17 cellular contexts compared by ENCODE assay signal in genomic region chr9:137488330-137488653, GRCh38. TPM values are rescaled to one million over a fixed set of nuclear protein-coding genes. Genes with fewer than 3 reads are reported as not detected.
DNase-seq lines count a peak whose midpoint lies in the region; ATAC-seq and TF ChIP-seq lines count a peak whose summit lies in the region.
"Had no signal": no experiment of that assay in that cellular context is flagged by ENCODE, and none has a peak within 500 bp of the region (broad histone marks: within the 10 kb centered on the region; RNA-seq: fewer than 3 reads in every experiment).

No MANE protein-coding gene starts in this region.

- TF ChIP-seq CTCF in fibroblast of pulmonary artery (IDR thresholded peaks at IDR 0.05; ENCODE audit: low read length, missing control alignments): no peak

- H3K9ac ChIP-seq in BLaER1 treated with 17β-estradiol and CSF1 and Interleukin-3, amounts not matched to agents 10 nM and 100 nM: no peak overlapping the region

- H3K9me3 Mint-ChIP-seq in T-helper 2 cell treated with Interferon-gamma antibody and Interleukin-4, amounts not matched to agents 5 μg/mL and 100 μg/mL, for 36 hours: no peaks in the 10 kb centered on the region
- H3K9me3 Mint-ChIP-seq: activated T-cell treated with anti-CD3 and anti-CD28 coated beads, Interleukin-2, amount 50 U/mL, for 24 hours; natural killer cell treated with Interleukin-12 subunit alpha and Interleukin-12 subunit beta and Interleukin-15 and Interleukin-18, amount 100 ng/mL, for 72 hours had no signal

- no peak overlapping the region for H3K4me3 ChIP-seq in BLaER1 treated with 17β-estradiol and CSF1 and Interleukin-3, amounts not matched to agents 10 nM and 100 nM
- H3K4me3 ChIP-seq in fibroblast of pulmonary artery (replicated peaks; ENCODE audit: low read depth, low read length): no peak overlapping the region
- H3K4me3 ChIP-seq: coronary artery, lung, thyroid gland had no signal

- no peak for ATAC-seq in GM18517 (IDR thresholded peaks at IDR 0.05; ENCODE audit: unreplicated experiment)
- ATAC-seq in GM19395 (IDR thresholded peaks at IDR 0.05; ENCODE audit: unreplicated experiment): no peak
- ATAC-seq: natural killer cell treated with Interleukin-12 subunit alpha and Interleukin-12 subunit beta and Interleukin-15 and Interleukin-18, amount 100 ng/mL, for 72 hours had no signal

- H3K27me3 Mint-ChIP-seq in T-helper 2 cell treated with Interferon-gamma antibody and Interleukin-4, amounts not matched to agents 5 μg/mL and 100 μg/mL, for 36 hours (ENCODE audit: low read depth): no peaks in the 10 kb centered on the region
- H3K27me3 Mint-ChIP-seq: activated T-cell treated with anti-CD3 and anti-CD28 coated beads, Interleukin-2, amount 50 U/mL, for 24 hours; natural killer cell treated with Interleukin-12 subunit alpha and Interleukin-12 subunit beta and Interleukin-15 and Interleukin-18, amount 100 ng/mL, for 72 hours had no signal

- H3K9me3 ChIP-seq in BLaER1 treated with 17β-estradiol and CSF1 and Interleukin-3, amounts not matched to agents 10 nM and 100 nM (replicated peaks in 1 of 11): peaks cover 0 to 4% (median under 1%) of the 10 kb centered on the region in 11 experiments; a peak in 9 of 22 replicates
- H3K9me3 ChIP-seq: thyroid gland had no signal

- peaks cover 13% of the 10 kb centered on the region for H3K4me1 Mint-ChIP-seq in T-helper 2 cell treated with Interferon-gamma antibody and Interleukin-4, amounts not matched to agents 5 μg/mL and 100 μg/mL, for 36 hours (ENCODE audit: low read depth)

- peak overlapping the region in 7 of 11 experiments; percentile 21 to 54 (median 43); a peak in 11 of 22 replicates for H3K4me2 ChIP-seq in BLaER1 treated with 17β-estradiol and CSF1 and Interleukin-3, amounts not matched to agents 10 nM and 100 nM

- peaks cover 4 to 59% (median 34%) of the 10 kb centered on the region in 10 experiments for H3K4me1 ChIP-seq in BLaER1 treated with 17β-estradiol and CSF1 and Interleukin-3, amounts not matched to agents 10 nM and 100 nM
- H3K4me1 ChIP-seq: thyroid gland had no signal

- no peak overlapping the region for H3K27ac Mint-ChIP-seq in T-helper 2 cell treated with Interferon-gamma antibody and Interleukin-4, amounts not matched to agents 5 μg/mL and 100 μg/mL, for 36 hours
- H3K27ac Mint-ChIP-seq: activated T-cell treated with anti-CD3 and anti-CD28 coated beads, Interleukin-2, amount 50 U/mL, for 24 hours; natural killer cell treated with Interleukin-12 subunit alpha and Interleukin-12 subunit beta and Interleukin-15 and Interleukin-18, amount 100 ng/mL, for 72 hours had no signal

- H4K20me1 ChIP-seq in BLaER1 treated with 17β-estradiol and CSF1 and Interleukin-3, amounts not matched to agents 10 nM and 100 nM: 0 out of 22 replicates have a peak, but pooled peaks cover 0 to 5% (median 0%) of the 10 kb centered on the region in 11 experiments

- no peaks in the 10 kb centered on the region for H3K36me3 Mint-ChIP-seq in T-helper 2 cell treated with Interferon-gamma antibody and Interleukin-4, amounts not matched to agents 5 μg/mL and 100 μg/mL, for 36 hours (ENCODE audit: low read depth)
- H3K36me3 Mint-ChIP-seq: natural killer cell treated with Interleukin-12 subunit alpha and Interleukin-12 subunit beta and Interleukin-15 and Interleukin-18, amount 100 ng/mL, for 72 hours had no signal

- H3K4me3 Mint-ChIP-seq in T-helper 2 cell treated with Interferon-gamma antibody and Interleukin-4, amounts not matched to agents 5 μg/mL and 100 μg/mL, for 36 hours: no peak overlapping the region
- H3K4me3 Mint-ChIP-seq: activated T-cell treated with anti-CD3 and anti-CD28 coated beads, Interleukin-2, amount 50 U/mL, for 24 hours; natural killer cell treated with Interleukin-12 subunit alpha and Interleukin-12 subunit beta and Interleukin-15 and Interleukin-18, amount 100 ng/mL, for 72 hours had no signal

- no peaks in the 10 kb centered on the region; a peak in 1 of 22 replicates for H3K36me3 ChIP-seq in BLaER1 treated with 17β-estradiol and CSF1 and Interleukin-3, amounts not matched to agents 10 nM and 100 nM
- H3K36me3 ChIP-seq: thyroid gland had no signal

- H3K27me3 ChIP-seq in BLaER1 treated with 17β-estradiol and CSF1 and Interleukin-3, amounts not matched to agents 10 nM and 100 nM: no peaks in the 10 kb centered on the region
- H3K27me3 ChIP-seq: thyroid gland had no signal

- H3K27ac ChIP-seq in BLaER1 treated with 17β-estradiol and CSF1 and Interleukin-3, amounts not matched to agents 10 nM and 100 nM: no peak overlapping the region
- H3K27ac ChIP-seq: coronary artery, thyroid gland had no signal

- DNase-seq in HT-29 (ENCODE audit: low spot score) (peak; percentile 49), NCI-H524 treated with DMSO at 0.1 percent for 48 hours (lab: John Stamatoyannopoulos, UW) (peak; percentile 79), fibroblast of pulmonary artery (ENCODE audit: low read depth) (peak; percentile 11)
- DNase-seq in activated CD4-positive, alpha-beta T cell treated with anti-CD3 and anti-CD28 coated beads for 1 hour: no peak
- DNase-seq in T-helper 2 cell treated with Interferon-gamma antibody and Interleukin-4, amounts not matched to agents 5 μg/mL and 100 μg/mL, for 36 hours (ENCODE audit: low spot score): no peak
- DNase-seq: activated T-cell treated with anti-CD3 and anti-CD28 coated beads, Interleukin-2, amount 50 U/mL, for 24 hours; MV-4-11; stimulated activated CD4-positive, alpha-beta T cell treated with anti-CD3 and anti-CD28 coated beads, Interleukin-2, amount 100 ng/mL, for 24 hours; stimulated activated CD8-positive, alpha-beta memory T cell treated with anti-CD3 and anti-CD28 coated beads, Interleukin-4, amount 100 ng/mL, for 48 hours; thyroid gland had no signal

RNA-seq across cellular contexts. Expression of gene NSMF, which starts 29.2 kb away (rescaled TPM):
- total RNA-seq in HT-29 (2014; rRNA removed; shearing (Covaris generic)): 74.4 and 77.7 TPM in 2 replicates

RNA-seq across cellular contexts. Expression of gene ENTPD8, which starts 47.1 kb away (rescaled TPM):
- total RNA-seq in HT-29 (2014; rRNA removed; shearing (Covaris generic)): 0.76 and 1.3 TPM in 2 replicates
- total RNA-seq: epithelial cell of proximal tubule; natural killer cell treated with Interleukin-12 subunit alpha and Interleukin-12 subunit beta and Interleukin-15 and Interleukin-18, amount 100 ng/mL, for 72 hours had no signal

Comparison
In these comparisons a context has a peak if more than half of its experiments do, and no peak if none do; other contexts are left out.
1. DNase-seq: peak in HT-29 (single experiment), NCI-H524 treated with DMSO at 0.1 percent for 48 hours (single experiment) and fibroblast of pulmonary artery (single experiment); none in activated CD4-positive, alpha-beta T cell treated with anti-CD3 and anti-CD28 coated beads for 1 hour (single experiment) and T-helper 2 cell treated with Interferon-gamma antibody and Interleukin-4, amounts not matched to agents 5 μg/mL and 100 μg/mL, for 36 hours (single experiment).